Comparison of ENCODE assay signal across 23 cellular contexts in the genomic region with DNA sequence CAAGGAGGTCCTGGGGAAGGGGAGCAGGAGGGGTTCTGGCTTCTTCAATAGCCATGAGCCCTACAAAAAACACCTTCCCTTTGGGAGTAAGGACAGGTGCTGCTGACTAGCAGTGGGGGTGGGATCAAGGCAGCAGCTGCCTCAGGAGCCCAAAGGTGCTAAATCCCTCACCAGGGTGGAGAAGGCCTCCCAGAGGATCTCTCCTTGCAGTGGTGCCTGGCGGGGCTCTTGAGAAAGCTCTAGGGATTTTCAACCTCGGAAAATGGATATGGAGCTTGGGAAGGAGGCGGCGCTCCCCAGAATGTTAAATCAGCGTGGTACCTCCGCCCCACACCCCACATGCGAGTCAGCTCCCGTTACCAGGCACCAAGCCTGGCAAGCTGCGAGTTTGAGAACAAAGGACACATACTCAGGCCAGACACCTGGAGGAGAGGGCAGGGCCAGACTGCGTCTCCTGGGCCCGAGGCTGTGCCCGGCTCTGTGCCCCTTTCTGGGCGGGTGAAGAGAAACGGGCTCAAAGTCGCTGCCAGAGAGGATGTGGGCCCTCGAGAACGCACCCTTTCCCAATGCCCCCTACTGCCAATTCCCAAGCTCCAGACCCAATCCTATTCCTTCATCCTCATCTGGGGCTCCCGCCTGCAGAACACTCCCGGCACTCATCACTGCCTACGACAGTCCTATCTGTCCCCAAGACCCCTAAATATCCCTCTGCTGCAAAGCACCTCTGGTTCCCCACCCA.
"Had no signal": no experiment of that assay in that cellular context is flagged by ENCODE, and none has a peak within 500 bp of the region (broad histone marks: within the 10 kb centered on the region; RNA-seq: fewer than 3 reads in every experiment).

No MANE protein-coding gene starts in this region.

- H3K4me3 ChIP-seq: body of pancreas, cardiac muscle cell, hepatocyte, left ventricle myocardium inferior, neural progenitor cell, spleen, testis had no signal

- H3K4me1 Mint-ChIP-seq: neural progenitor cell had no signal

- H3K36me3 Mint-ChIP-seq: activated naive CD4-positive, alpha-beta T cell treated with anti-CD3 and anti-CD28 coated beads, Interleukin-2, amount 50 U/mL, for 24 hours; neural progenitor cell had no signal

- H3K27ac Mint-ChIP-seq: activated naive CD4-positive, alpha-beta T cell treated with anti-CD3 and anti-CD28 coated beads, Interleukin-2, amount 50 U/mL, for 24 hours; neural progenitor cell; progenitor cell of endocrine pancreas; T-helper 17 cell had no signal

- DNase-seq: activated CD4-positive, alpha-beta T cell treated with anti-CD3 and anti-CD28 coated beads for 4 hours; activated CD4-positive, alpha-beta T cell treated with anti-CD3 and anti-CD28 coated beads, Interleukin-2, amount 50 U/mL, for 48 hours; activated CD4-positive, CD25-positive, alpha-beta regulatory T cell; activated gamma-delta T cell treated with Interleukin-2 at 50 U/mL for 16 hours; anterior cingulate cortex; body of pancreas; dermis blood vessel endothelial cell; effector CD8-positive, alpha-beta T cell; foreskin keratinocyte; left ventricle myocardium inferior; naive thymus-derived CD4-positive, alpha-beta T cell; retina; spleen; stimulated activated CD4-positive, alpha-beta T cell treated with anti-CD3 and anti-CD28 coated beads, Interleukin-4, amount 100 ng/mL, for 1 hour; stimulated activated naive CD4-positive, alpha-beta T cell; T-helper 17 cell; testis; trophoblast cell had no signal

- H3K9ac ChIP-seq: neural progenitor cell had no signal

- H3K27me3 Mint-ChIP-seq: activated naive CD4-positive, alpha-beta T cell treated with anti-CD3 and anti-CD28 coated beads, Interleukin-2, amount 50 U/mL, for 24 hours had no signal

- H3K36me3 ChIP-seq: cardiac muscle cell, left ventricle myocardium inferior, neural progenitor cell, spleen had no signal

- H3K27ac ChIP-seq: body of pancreas, cardiac muscle cell, foreskin keratinocyte, hepatocyte, left ventricle myocardium inferior, neural progenitor cell, spleen, testis had no signal

- ATAC-seq: body of pancreas; foreskin keratinocyte; naive thymus-derived CD4-positive, alpha-beta T cell; T-helper 17 cell had no signal

- H3K9me3 Mint-ChIP-seq: activated naive CD4-positive, alpha-beta T cell treated with anti-CD3 and anti-CD28 coated beads, Interleukin-2, amount 50 U/mL, for 24 hours had no signal

- H3K9me3 ChIP-seq: body of pancreas, testis had no signal

- H3K4me3 Mint-ChIP-seq: activated naive CD4-positive, alpha-beta T cell treated with anti-CD3 and anti-CD28 coated beads, Interleukin-2, amount 50 U/mL, for 24 hours; naive thymus-derived CD4-positive, alpha-beta T cell; neural progenitor cell; T-helper 17 cell had no signal

- H3K4me1 ChIP-seq: body of pancreas, foreskin keratinocyte, left ventricle myocardium inferior, neural progenitor cell, spleen, testis had no signal

- H3K27me3 ChIP-seq: foreskin keratinocyte, neural progenitor cell, testis had no signal
